ENCODE assay signal across 8 cellular contexts in genomic region chr12:57456145-57456700, GRCh38. TPM values are rescaled to one million over a fixed set of nuclear protein-coding genes. Genes with fewer than 3 reads are reported as not detected.
DNase-seq lines count a peak whose midpoint lies in the region; ATAC-seq and TF ChIP-seq lines count a peak whose summit lies in the region.

No MANE protein-coding gene starts in this region.

- H3K36me3 ChIP-seq in duodenal mucosa (ENCODE audit: control insufficient read depth in 1 of 2, insufficient read depth in 2 of 2, low read length in 2 of 2) (no peaks in the 10 kb centered on the region), neural cell (ENCODE audit: insufficient read depth, low read length) (no peaks in the 10 kb centered on the region)

- POLR2A ChIA-PET in GM10248 (lab: Yijun Ruan, JAX), result no interaction called here

- CTCF ChIA-PET in GM10248 (lab: Yijun Ruan, JAX), result interaction anchor here (0.7 to 10.2 kb wide), 26 partner anchors 6 to 327 kb away, joined by 3 to 238 read pairs (median 5); partner anchors contain the start of genes ARHGAP9, INHBC and STAC3

- H3K27me3 ChIP-seq in duodenal mucosa (ENCODE audit: control insufficient read depth in 1 of 2, insufficient read depth in 2 of 2, low read length in 2 of 2) (peaks cover 5 to 11% of the 10 kb centered on the region in 2 donors), neural cell (ENCODE audit: insufficient read depth, low read depth, low read length) (peaks cover 21% of the 10 kb centered on the region)

- no peaks in the 10 kb centered on the region for H4K20me1 ChIP-seq in neural cell (ENCODE audit: insufficient read depth)

- no peak overlapping the region for H3K4me2 ChIP-seq in neural cell (ENCODE audit: low read length)

- ATAC-seq in HG02885 (IDR thresholded peaks at IDR 0.05; ENCODE audit: poor library complexity, unreplicated experiment) (no peak), GM21526 (IDR thresholded peaks at IDR 0.05; ENCODE audit: low FRiP score, unreplicated experiment) (no peak)

- H3K79me2 ChIP-seq in neural cell (replicated peaks; ENCODE audit: insufficient read depth, low read length), result no peaks in the 10 kb centered on the region

- no peaks in the 10 kb centered on the region for H3F3A ChIP-seq in neural cell (ENCODE audit: insufficient read depth, low read length, poor library complexity, severe bottlenecking)

- TF ChIP-seq EP300 in neural cell (conservative IDR thresholded peaks at IDR 0.05; ENCODE audit: poor library complexity, severe bottlenecking), result no peak

- H3K27ac ChIP-seq in duodenal mucosa (ENCODE audit: low read depth, low read length), result no peak overlapping the region
- H3K27ac ChIP-seq in neural cell (ENCODE audit: low read length), result no peak overlapping the region

- H3K4me3 ChIP-seq in duodenal mucosa (ENCODE audit: low read depth in 1 of 2, low read length in 2 of 2) (peak overlapping the region; percentile 17 to 46), neural cell (ENCODE audit: low read length) (no peak overlapping the region)

- peak overlapping the region in 1 of 2 donors; percentile 26 for H3K9ac ChIP-seq in duodenal mucosa (ENCODE audit: low read depth in 1 of 2, low read length in 2 of 2)
- H3K9ac ChIP-seq in neural cell (ENCODE audit: low read length), result no peak overlapping the region

- DNase-seq in AG08396 (ENCODE audit: low spot score), result peak; percentile 14
- peak; percentile 59 for DNase-seq in GM10248 (ENCODE audit: extremely low spot score)
- peak; percentile 35 for DNase-seq in LHCN-M2 (ENCODE audit: low read depth)
- DNase-seq in T-helper 2 cell, result peak in 3 of 5 experiments; percentile 14 to 67 (median 19)

- no peak for TF ChIP-seq RAD21 in neural cell (conservative IDR thresholded peaks at IDR 0.05)

- peak; percentile 66 for TF ChIP-seq CTCF in GM10248 (IDR thresholded peaks at IDR 0.05; ENCODE audit: control extremely low read depth, extremely low read depth, low read depth, missing control alignments)
- TF ChIP-seq CTCF in neural cell (IDR thresholded peaks at IDR 0.05; ENCODE audit: poor library complexity, severe bottlenecking), result peak; percentile 58

- peaks cover 17 to 30% of the 10 kb centered on the region in 2 donors for H3K4me1 ChIP-seq in duodenal mucosa (ENCODE audit: control insufficient read depth in 1 of 2, insufficient read depth in 2 of 2, low read length in 2 of 2)

- no peak overlapping the region for H2AFZ ChIP-seq in neural cell (ENCODE audit: low read depth, low read length)

- no peaks in the 10 kb centered on the region for H3K9me2 ChIP-seq in neural cell (ENCODE audit: insufficient read depth, low read length)

- H3K9me3 ChIP-seq in duodenal mucosa (ENCODE audit: control insufficient read depth in 1 of 2, low read length in 2 of 2) (no peaks in the 10 kb centered on the region), neural cell (ENCODE audit: low read length) (no peaks in the 10 kb centered on the region)

TF ChIP-seq in neural cell, 6 proteins besides CTCF, POLR2A, EP300 and RAD21:
- peak; percentile 19 for TF ChIP-seq SMC3 (conservative IDR thresholded peaks at IDR 0.05; ENCODE audit: poor library complexity)
- TF ChIP-seq EZH2 (IDR thresholded peaks at IDR 0.05; ENCODE audit: borderline replicate concordance, insufficient read depth, low read length, poor library complexity, severe bottlenecking), result no peak
- no peak for TF ChIP-seq POLR2AphosphoS5 (IDR thresholded peaks at IDR 0.05)
- no peak for TF ChIP-seq REST (IDR thresholded peaks at IDR 0.05; ENCODE audit: borderline replicate concordance)
- no peak for TF ChIP-seq TAF1 (IDR thresholded peaks at IDR 0.05; ENCODE audit: low read depth)
- TF ChIP-seq MXI1 (conservative IDR thresholded peaks at IDR 0.05; ENCODE audit: poor library complexity, severe bottlenecking), result no peak

RNA-seq across cellular contexts. Expression of gene INHBE, which starts 1.1 kb away (rescaled TPM):
- 0.26 and 0.40 TPM in 2 replicates for total RNA-seq in LHCN-M2 (2014; rRNA removed)
- 0.12 TPM for polyA plus RNA-seq in LHCN-M2 (2012)
- 0.30 and 2.3 TPM in 2 replicates for polyA plus RNA-seq in neural cell
- not detected in 2 replicates for polyA minus RNA-seq in neural cell

RNA-seq across cellular contexts. Expression of gene GLI1, which starts 3.4 kb away (rescaled TPM):
- 1.1 and 1.2 TPM in 2 replicates for total RNA-seq in LHCN-M2 (2014; rRNA removed)
- polyA plus RNA-seq in LHCN-M2 (2012), result 4.4 TPM
- 4.2 TPM in 1 of 2 replicates, not detected in the other for polyA plus RNA-seq in neural cell
- 0.24 and 0.58 TPM in 2 replicates for polyA minus RNA-seq in neural cell

RNA-seq across cellular contexts. Expression of gene INHBC, which starts 21.6 kb away (rescaled TPM):
- not detected in 2 replicates for total RNA-seq in LHCN-M2 (2014; rRNA removed)
- polyA plus RNA-seq in LHCN-M2 (2012), result not detected
- polyA plus RNA-seq in neural cell, result not detected in 2 replicates
- not detected in 2 replicates for polyA minus RNA-seq in neural cell

RNA-seq across cellular contexts. Expression of gene ARHGAP9, which starts 23.4 kb away (rescaled TPM):
- total RNA-seq in LHCN-M2 (2014; rRNA removed), result 0.23 TPM in 1 of 2 replicates, not detected in the other
- polyA plus RNA-seq in LHCN-M2 (2012), result 0.21 TPM
- not detected in 2 replicates for polyA plus RNA-seq in neural cell
- polyA minus RNA-seq in neural cell, result not detected in 2 replicates

RNA-seq across cellular contexts. Expression of gene R3HDM2, which starts 25.4 kb away (rescaled TPM):
- 16.5 and 16.6 TPM in 2 replicates for total RNA-seq in LHCN-M2 (2014; rRNA removed)
- polyA plus RNA-seq in LHCN-M2 (2012), result 16.4 TPM
- polyA plus RNA-seq in neural cell, result 11.1 and 13.7 TPM in 2 replicates
- 23.4 and 38.7 TPM in 2 replicates for polyA minus RNA-seq in neural cell
